Comparison of ENCODE assay signal across 25 cellular contexts in the genomic region with DNA sequence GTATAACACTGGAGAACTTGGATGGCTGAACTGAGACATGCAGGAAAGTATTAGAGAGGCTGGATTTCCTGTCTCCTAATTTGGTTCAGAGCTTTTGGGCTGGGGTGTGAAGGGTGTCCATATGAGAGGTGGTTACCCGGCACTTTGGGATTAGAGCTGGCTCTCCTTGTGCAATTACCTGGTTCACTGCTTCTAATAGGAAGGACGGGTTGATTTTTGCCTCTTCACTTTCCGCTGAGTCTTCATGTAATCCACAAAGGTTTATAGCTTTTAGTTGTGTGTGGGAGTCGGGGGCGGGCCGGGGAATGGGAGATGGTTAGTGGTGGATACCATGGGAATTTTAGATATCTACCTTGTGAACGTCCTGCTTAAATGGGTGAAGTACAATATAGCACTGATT.
"Had no signal": no experiment of that assay in that cellular context is flagged by ENCODE, and none has a peak within 500 bp of the region (broad histone marks: within the 10 kb centered on the region; RNA-seq: fewer than 3 reads in every experiment).

No MANE protein-coding gene starts in this region.

- FAIRE-seq: endothelial cell of umbilical vein had no signal

- H3K4me3 ChIP-seq: colonic mucosa, coronary artery, dorsolateral prefrontal cortex, esophagus muscularis mucosa, esophagus squamous epithelium, gastrocnemius medialis, gastroesophageal sphincter, heart left ventricle, heart right ventricle had no signal

- DNase-seq: colonic mucosa; cortex of kidney; dermis blood vessel endothelial cell; dorsolateral prefrontal cortex; effector CD4-positive, alpha-beta T cell; effector CD8-positive, alpha-beta T cell; effector memory CD4-positive, alpha-beta T cell; effector memory CD8-positive, alpha-beta T cell; endodermal cell; erythroblast; esophagus squamous epithelium; foreskin fibroblast; foreskin keratinocyte; foreskin melanocyte; gastrocnemius medialis; glutamatergic neuron; head of caudate nucleus; heart left ventricle; heart right ventricle had no signal

- ATAC-seq: effector memory CD8-positive, alpha-beta T cell; esophagus mucosa; foreskin keratinocyte; gastrocnemius medialis; gastroesophageal sphincter; heart left ventricle; heart right ventricle had no signal

- H3K27ac ChIP-seq: colonic mucosa, coronary artery, dorsolateral prefrontal cortex, epithelial cell of prostate, esophagus muscularis mucosa, esophagus squamous epithelium, foreskin keratinocyte, gastrocnemius medialis, gastroesophageal sphincter, heart left ventricle, heart right ventricle had no signal

- H3K4me1 ChIP-seq: colonic mucosa, esophagus muscularis mucosa, esophagus squamous epithelium, foreskin keratinocyte, gastrocnemius medialis, heart left ventricle, heart right ventricle had no signal

- H3K27me3 ChIP-seq: colonic mucosa, dorsolateral prefrontal cortex, esophagus muscularis mucosa, esophagus squamous epithelium, foreskin keratinocyte, gastrocnemius medialis, gastroesophageal sphincter, heart left ventricle, heart right ventricle had no signal

- H3K9me3 ChIP-seq: colonic mucosa, esophagus muscularis mucosa, gastrocnemius medialis, gastroesophageal sphincter had no signal

- H3K36me3 ChIP-seq: colonic mucosa, esophagus muscularis mucosa, esophagus squamous epithelium, gastrocnemius medialis, gastroesophageal sphincter, heart left ventricle, heart right ventricle had no signal
